ENCODE assay signal across 31 cellular contexts in the genomic region with DNA sequence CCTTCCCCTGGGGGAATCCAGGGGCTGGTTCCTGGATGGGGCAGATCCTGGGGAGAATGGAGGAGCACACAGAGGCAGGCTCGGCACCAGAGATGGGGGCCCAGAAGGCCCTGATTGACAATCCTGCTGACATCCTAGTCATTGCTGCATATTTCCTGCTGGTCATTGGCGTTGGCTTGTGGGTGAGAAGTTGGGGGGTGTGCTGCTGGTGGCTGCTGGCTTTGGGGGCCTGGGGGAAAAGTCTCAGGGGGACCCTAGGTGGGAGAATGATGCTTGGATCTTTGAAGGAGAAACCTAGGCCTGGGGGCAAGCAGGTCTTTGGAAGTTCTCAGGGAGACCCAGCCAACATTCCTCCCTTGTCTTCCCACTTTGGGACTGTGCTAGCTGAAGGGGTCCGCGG. TPM values are rescaled to one million over a fixed set of nuclear protein-coding genes. Genes with fewer than 3 reads are reported as not detected.
"Had no signal": no experiment of that assay in that cellular context is flagged by ENCODE, and none has a peak within 500 bp of the region (broad histone marks: within the 10 kb centered on the region; RNA-seq: fewer than 3 reads in every experiment).

Gene SLC5A2, plus strand, starts transcription at position 43 of the 400 bp plus-strand sequence. Its CDS starts 14 bp downstream, at position 57.

- H3K27ac ChIP-seq: coronary artery, esophagus muscularis mucosa, foreskin keratinocyte, gastroesophageal sphincter, heart left ventricle, neutrophil, parathyroid adenoma, psoas muscle, sigmoid colon, testis, tibial artery, upper lobe of right lung, uterus had no signal

- ATAC-seq: foreskin keratinocyte; gastroesophageal sphincter; heart left ventricle; left ventricle myocardium superior; lower lobe of right lung; natural killer cell; psoas muscle; right cardiac atrium; stimulated activated memory B cell treated with anti-CD40 and anti-IgM and Interleukin-4, amounts not matched to agents 10 μg/mL and 1 μg/mL and 100 μg/mL, for 72 hours; stimulated activated naive CD8-positive, alpha-beta T cell treated with anti-CD3 and anti-CD28 coated beads, Interleukin-15, Interleukin-2, amounts not matched to agents 100 U/mL and 50 U/mL, for 24 hours; upper lobe of right lung had no signal

- DNase-seq: dermis blood vessel endothelial cell; effector memory CD4-positive, alpha-beta T cell; foreskin keratinocyte; heart left ventricle; hippocampal formation; left ventricle myocardium superior; lower lobe of right lung; natural killer cell; psoas muscle; sigmoid colon; stimulated activated CD4-positive, alpha-beta T cell treated with anti-CD3 and anti-CD28 coated beads, Interleukin-2, amount 100 ng/mL, for 24 hours; stimulated activated CD4-positive, alpha-beta T cell treated with anti-CD3 and anti-CD28 coated beads, Interleukin-4, amount 100 ng/mL, for 24 hours; stimulated activated naive CD8-positive, alpha-beta T cell treated with anti-CD3 and anti-CD28 coated beads, Interleukin-15, Interleukin-2, amounts not matched to agents 100 U/mL and 50 U/mL, for 24 hours; substantia nigra; testis; tibial artery; upper lobe of right lung; uterus had no signal

- H3K9me3 Mint-ChIP-seq: natural killer cell; stimulated activated memory B cell treated with anti-CD40 and anti-IgM and Interleukin-4, amounts not matched to agents 10 μg/mL and 1 μg/mL and 100 μg/mL, for 72 hours had no signal

- H3K9me3 ChIP-seq: esophagus muscularis mucosa, gastroesophageal sphincter, heart left ventricle, lower lobe of right lung, neutrophil, psoas muscle, testis, tibial artery, upper lobe of right lung, uterus had no signal

- H3K4me3 Mint-ChIP-seq: natural killer cell; stimulated activated memory B cell treated with anti-CD40 and anti-IgM and Interleukin-4, amounts not matched to agents 10 μg/mL and 1 μg/mL and 100 μg/mL, for 72 hours had no signal

- H3K36me3 Mint-ChIP-seq: natural killer cell; stimulated activated memory B cell treated with anti-CD40 and anti-IgM and Interleukin-4, amounts not matched to agents 10 μg/mL and 1 μg/mL and 100 μg/mL, for 72 hours had no signal

- H3K36me3 ChIP-seq: neutrophil, upper lobe of right lung, uterus had no signal

- H3K27me3 ChIP-seq: testis, upper lobe of right lung, uterus had no signal

- H3K4me3 ChIP-seq: coronary artery, esophagus muscularis mucosa, gastroesophageal sphincter, heart left ventricle, lower lobe of right lung, psoas muscle, sigmoid colon, testis, tibial artery, upper lobe of right lung, uterus had no signal

- H3K27ac Mint-ChIP-seq: natural killer cell; stimulated activated memory B cell treated with anti-CD40 and anti-IgM and Interleukin-4, amounts not matched to agents 10 μg/mL and 1 μg/mL and 100 μg/mL, for 72 hours had no signal

- H3K4me1 ChIP-seq: foreskin keratinocyte had no signal

- H3K79me2 ChIP-seq: parathyroid adenoma had no signal

- H2AFZ ChIP-seq: parathyroid adenoma had no signal

RNA-seq across cellular contexts. Expression of gene SLC5A2, which starts in this region (rescaled TPM):
- total RNA-seq: dermis blood vessel endothelial cell, endothelial cell of umbilical vein, epithelial cell of proximal tubule, fibroblast of lung, gastroesophageal sphincter, heart left ventricle, left ventricle myocardium superior, omental fat pad, psoas muscle, right cardiac atrium, skeletal muscle tissue had no signal
- polyA plus RNA-seq: fibroblast of lung, neural cell had no signal
